ENCODE assay signal across 8 cellular contexts in genomic region chr12:95790025-95790911, GRCh38. TPM values are rescaled to one million over a fixed set of nuclear protein-coding genes. Genes with fewer than 3 reads are reported as not detected.
A peak's percentile ranks its signal among the peaks of the same experiment; 100 is the strongest.
DNase-seq lines count a peak whose midpoint lies in the region; ATAC-seq and TF ChIP-seq lines count a peak whose summit lies in the region.

Gene NTN4 (minus strand): TSS chr12:95790764. CDS start chr12:95790309, 455 bp downstream.

- peak; percentile 42 for DNase-seq in AG08395 (ENCODE audit: low spot score)
- DNase-seq in NCI-H2171 treated with DMSO at 0.1 percent for 48 hours (lab: John Stamatoyannopoulos, UW), result peak; percentile 20
- peak in 1 of 2 donors; percentile 29 for DNase-seq in activated naive CD4-positive, alpha-beta T cell treated with anti-CD3 and anti-CD28 coated beads, Interleukin-2, amount 50 U/mL, for 72 hours (ENCODE audit: low spot score in 2 of 2)
- DNase-seq in cardiac muscle cell (ENCODE audit: low read depth in 1 of 2, low spot score in 1 of 2), result peak; percentile 40 to 54
- DNase-seq in posterior cingulate gyrus, result peak in 9 of 10 donors; percentile 11 to 89 (median 35)
- no peak for DNase-seq in KBM-7

- H3K9me3 Mint-ChIP-seq in activated naive CD4-positive, alpha-beta T cell treated with anti-CD3 and anti-CD28 coated beads, Interleukin-2, amount 50 U/mL, for 72 hours, result no peaks in the 10 kb centered on the region

- no peaks in the 10 kb centered on the region for H3K4me1 ChIP-seq in cardiac muscle cell (ENCODE audit: low read depth)

- peak within 1 kb of the TSS; percentile 50 for H3K4me3 ChIP-seq in cardiac muscle cell

- intact Hi-C loops in posterior cingulate gyrus (cut with DNase I), result no loop called here

- peak; percentile 76 for ATAC-seq in GM19025 (IDR thresholded peaks at IDR 0.05; ENCODE audit: low read depth, unreplicated experiment)
- ATAC-seq in activated naive CD4-positive, alpha-beta T cell treated with anti-CD3 and anti-CD28 coated beads, Interleukin-2, amount 50 U/mL, for 72 hours, result peak; percentile 65 to 73
- ATAC-seq in HG03045 (IDR thresholded peaks at IDR 0.05; ENCODE audit: unreplicated experiment), result no peak

- H3K27ac Mint-ChIP-seq in activated naive CD4-positive, alpha-beta T cell treated with anti-CD3 and anti-CD28 coated beads, Interleukin-2, amount 50 U/mL, for 72 hours, result no peak within 1 kb of the TSS

- in situ Hi-C loops in KBM-7 (cut with MboI; ENCODE audit: low pct_unique_long_range_greater_than_20kb, low sequenced_read_pairs), result no loop called here

- no peaks in the 10 kb centered on the region for H3K36me3 ChIP-seq in cardiac muscle cell

- no peaks in the 10 kb centered on the region for H3K9me3 ChIP-seq in cardiac muscle cell (ENCODE audit: low read depth)

- peaks cover 98% of the 10 kb centered on the region for H3K27me3 ChIP-seq in cardiac muscle cell

- H3K27ac ChIP-seq in cardiac muscle cell, result no peak within 1 kb of the TSS

- TF ChIP-seq CTCF in cardiac muscle cell (IDR thresholded peaks at IDR 0.05; ENCODE audit: low read depth, low read length), result no peak

- peaks cover 0 to 6% of the 10 kb centered on the region in 2 donors for H3K36me3 Mint-ChIP-seq in activated naive CD4-positive, alpha-beta T cell treated with anti-CD3 and anti-CD28 coated beads, Interleukin-2, amount 50 U/mL, for 72 hours

RNA-seq across cellular contexts. Expression of gene NTN4, which starts in this region (rescaled TPM):
- total RNA-seq in activated naive CD4-positive, alpha-beta T cell treated with anti-CD3 and anti-CD28 coated beads, Interleukin-2, amount 50 U/mL, for 72 hours, result not detected
- total RNA-seq in cardiac muscle cell, result 0.86 and 1.2 TPM in 2 replicates
- polyA plus RNA-seq in cardiac muscle cell, result 1.4 TPM in 1 of 2 replicates, not detected in the other

Comparison
In these comparisons a context has a peak if more than half of its experiments do, and no peak if none do; other contexts are left out.
1. Peak in ATAC-seq in activated naive CD4-positive, alpha-beta T cell treated with anti-CD3 and anti-CD28 coated beads, Interleukin-2, amount 50 U/mL, for 72 hours; RNA of the gene not detected or under 1 TPM.